ENCODE assay signal across 1 cellular context in genomic region chr12:27014859-27015729, GRCh38.
A peak's percentile ranks its signal among the peaks of the same experiment; 100 is the strongest.
TF ChIP-seq lines count a peak whose summit lies in the region.

No MANE protein-coding gene starts in this region.

TF ChIP-seq in HepG2, 621 proteins besides CTCF, POLR2A, EP300 and RAD21 (continues in another document):
- no peak for TF ChIP-seq MNT (IDR thresholded peaks at IDR 0.05)
- TF ChIP-seq DMAP1 (CRISPR knock-in tag; IDR thresholded peaks at IDR 0.05), result peak; percentile 51; the same call in 1 of the 2 replicates
- TF ChIP-seq ZHX1 (CRISPR knock-in tag; IDR thresholded peaks at IDR 0.05; ENCODE audit: low read depth), result no peak
- TF ChIP-seq PRMT3 (CRISPR knock-in tag; IDR thresholded peaks at IDR 0.05; ENCODE audit: borderline replicate concordance, low read depth), result no peak
- TF ChIP-seq ZEB1 (IDR thresholded peaks at IDR 0.05; ENCODE audit: insufficient replicate concordance, low read depth), result no peak
- TF ChIP-seq ZNF772 (CRISPR knock-in tag; IDR thresholded peaks at IDR 0.05), result no peak
- 0 out of 2 replicates have a peak, but pooled peaks have one; percentile 3 for TF ChIP-seq ZNF354B (CRISPR knock-in tag; IDR thresholded peaks at IDR 0.05)
- TF ChIP-seq E2F5 (CRISPR knock-in tag; conservative IDR thresholded peaks at IDR 0.05), result no peak
- no peak for TF ChIP-seq CENPT (CRISPR knock-in tag; IDR thresholded peaks at IDR 0.05; ENCODE audit: low read depth)
- no peak for TF ChIP-seq ATF5 (CRISPR knock-in tag; IDR thresholded peaks at IDR 0.05; ENCODE audit: low read depth)
- TF ChIP-seq RXRB (CRISPR knock-in tag; IDR thresholded peaks at IDR 0.05; ENCODE audit: borderline replicate concordance), result peak; percentile 43; the same call in 1 of the 2 replicates
- TF ChIP-seq ZNF18 (CRISPR knock-in tag; IDR thresholded peaks at IDR 0.05; ENCODE audit: insufficient replicate concordance), result no peak
- no peak for TF ChIP-seq ZBED4 (CRISPR knock-in tag; IDR thresholded peaks at IDR 0.05; ENCODE audit: borderline replicate concordance)
- 0 out of 2 replicates have a peak, but pooled peaks have one; percentile 21 for TF ChIP-seq ZSCAN9 (CRISPR knock-in tag; IDR thresholded peaks at IDR 0.05; ENCODE audit: borderline replicate concordance)
- TF ChIP-seq ARNTL (CRISPR knock-in tag; IDR thresholded peaks at IDR 0.05), result no peak
- no peak for TF ChIP-seq ZNF33B (CRISPR knock-in tag; IDR thresholded peaks at IDR 0.05)
- TF ChIP-seq POLR2AphosphoS5 (IDR thresholded peaks at IDR 0.05; ENCODE audit: low read depth, low read length), result 0 out of 2 replicates have a peak, but pooled peaks have one; percentile 20
- no peak for TF ChIP-seq ZIK1 (CRISPR knock-in tag; IDR thresholded peaks at IDR 0.05; ENCODE audit: borderline replicate concordance, low read depth)
- no peak for TF ChIP-seq KLF6 (CRISPR knock-in tag; IDR thresholded peaks at IDR 0.05)
- no peak for TF ChIP-seq NR2F1 (CRISPR knock-in tag; IDR thresholded peaks at IDR 0.05)
- TF ChIP-seq ELF3 (CRISPR knock-in tag; IDR thresholded peaks at IDR 0.05), result peak; percentile 41
- no peak for TF ChIP-seq ZNF7 (CRISPR knock-in tag; IDR thresholded peaks at IDR 0.05)
- TF ChIP-seq ZSCAN25 (CRISPR knock-in tag; IDR thresholded peaks at IDR 0.05), result no peak
- no peak for TF ChIP-seq ZNF780A (CRISPR knock-in tag; IDR thresholded peaks at IDR 0.05)
- no peak for TF ChIP-seq KDM1A (CRISPR knock-in tag; IDR thresholded peaks at IDR 0.05)
- no peak for TF ChIP-seq IKZF5 (CRISPR knock-in tag; IDR thresholded peaks at IDR 0.05)
- no peak for TF ChIP-seq TFAP4 (IDR thresholded peaks at IDR 0.05; ENCODE audit: borderline replicate concordance, low read depth)
- TF ChIP-seq ZNF549 (CRISPR knock-in tag; IDR thresholded peaks at IDR 0.05), result no peak
- no peak for TF ChIP-seq SALL1 (CRISPR knock-in tag; IDR thresholded peaks at IDR 0.05)
- peak; percentile 73 for TF ChIP-seq ZNF263 (CRISPR knock-in tag; IDR thresholded peaks at IDR 0.05)
- TF ChIP-seq MIER3 (CRISPR knock-in tag; IDR thresholded peaks at IDR 0.05; ENCODE audit: borderline replicate concordance), result no peak
- TF ChIP-seq GTF3A (CRISPR knock-in tag; conservative IDR thresholded peaks at IDR 0.05), result no peak
- TF ChIP-seq ARHGAP35 (CRISPR knock-in tag; IDR thresholded peaks at IDR 0.05; ENCODE audit: borderline replicate concordance), result no peak
- TF ChIP-seq ADNP (CRISPR knock-in tag; IDR thresholded peaks at IDR 0.05), result no peak
- TF ChIP-seq THAP7 (CRISPR knock-in tag; IDR thresholded peaks at IDR 0.05), result no peak
- TF ChIP-seq HNRNPH1 (optimal IDR thresholded peaks at IDR 0.05; ENCODE audit: low read depth, low read length), result no peak
- TF ChIP-seq ZNF232 (CRISPR knock-in tag; IDR thresholded peaks at IDR 0.05; ENCODE audit: borderline replicate concordance), result no peak
- no peak for TF ChIP-seq KDM3A (CRISPR knock-in tag; IDR thresholded peaks at IDR 0.05; ENCODE audit: low read depth)
- TF ChIP-seq PAXIP1 (CRISPR knock-in tag; conservative IDR thresholded peaks at IDR 0.05), result no peak
- TF ChIP-seq FIP1L1 (IDR thresholded peaks at IDR 0.05; ENCODE audit: borderline replicate concordance, insufficient read depth, low read depth, low read length), result no peak
- no peak for TF ChIP-seq TBL1XR1 (IDR thresholded peaks at IDR 0.05; ENCODE audit: borderline replicate concordance, low read length, partially characterized antibody)
- TF ChIP-seq ZNF800 (CRISPR knock-in tag; IDR thresholded peaks at IDR 0.05), result no peak
- no peak for TF ChIP-seq HNRNPUL1 (IDR thresholded peaks at IDR 0.05; ENCODE audit: low read depth, low read length)
